Comparison of ENCODE assay signal across 8 cellular contexts in the genomic region with DNA sequence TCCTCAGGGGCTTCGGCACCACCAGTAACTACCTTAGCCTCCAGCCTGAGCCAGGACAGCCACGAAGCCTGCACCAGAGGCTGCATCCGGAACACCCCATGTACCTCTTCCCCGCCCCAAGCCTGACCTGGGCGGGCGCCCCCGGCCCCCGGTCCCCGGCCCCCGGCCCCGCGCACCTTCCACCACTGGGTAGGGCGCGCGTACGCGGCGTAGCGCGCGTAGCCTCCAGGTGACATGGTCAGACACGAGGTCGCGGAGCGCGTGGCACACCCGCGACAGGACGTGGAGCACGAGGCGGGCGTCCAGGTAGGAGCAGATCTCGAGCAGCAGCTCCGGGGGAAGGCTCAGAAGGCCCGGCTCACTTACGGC. TPM values are rescaled to one million over a fixed set of nuclear protein-coding genes. Genes with fewer than 3 reads are reported as not detected.
DNase-seq lines count a peak whose midpoint lies in the region; ATAC-seq and TF ChIP-seq lines count a peak whose summit lies in the region.

No MANE protein-coding gene starts in this region.

- peak overlapping the region; percentile 93 for H2AFZ ChIP-seq in IMR-90 (replicated peaks; ENCODE audit: low read length, poor library complexity)
- H2AFZ ChIP-seq in mammary epithelial cell (ENCODE audit: low read depth, low read length) = peak overlapping the region; percentile 94

- H4K8ac ChIP-seq in IMR-90 (ENCODE audit: low read depth in 2 of 2, low read length in 2 of 2) = peak overlapping the region; percentile 88 to 97; a peak in 2 of 4 replicates
- no peak overlapping the region for H4K8ac ChIP-seq in mesendoderm (ENCODE audit: low read depth, low read length)

- H3K9me1 ChIP-seq in IMR-90 (ENCODE audit: insufficient read depth, low read length) = no peaks in the 10 kb centered on the region; the same call in 1 of the 2 replicates

- H3K9ac ChIP-seq in IMR-90 (ENCODE audit: low read depth, low read length) = peak overlapping the region; percentile 64
- H3K9ac ChIP-seq in mammary epithelial cell (ENCODE audit: insufficient read depth, low read length) = peak overlapping the region; percentile 75
- H3K9ac ChIP-seq in mesendoderm (ENCODE audit: low read length) = peak overlapping the region; percentile 80

- H3K27me3 ChIP-seq in IMR-90 (ENCODE audit: control insufficient read depth, insufficient read depth, low read length) = no peaks in the 10 kb centered on the region
- H3K27me3 ChIP-seq in mammary epithelial cell (ENCODE audit: insufficient read depth, low read length) = no peaks in the 10 kb centered on the region
- H3K27me3 ChIP-seq in mesendoderm (ENCODE audit: insufficient read depth, low read length, poor library complexity) = no peaks in the 10 kb centered on the region

- no peak overlapping the region for H3K56ac ChIP-seq in IMR-90 (ENCODE audit: extremely low read depth, insufficient read depth, low read length)
- H3K56ac ChIP-seq in mesendoderm (ENCODE audit: low read length) = peak overlapping the region; percentile 88

- in situ Hi-C loops in IMR-90 (cut with MboI; ENCODE audit: low sequenced_read_pairs) = no loop called here
- in situ Hi-C loops in mammary epithelial cell (cut with MboI; ENCODE audit: low sequenced_read_pairs in 2 of 2) = no loop called here

- H2BK5ac ChIP-seq in IMR-90 (ENCODE audit: low read depth, low read length, poor library complexity, severe bottlenecking) (no peak overlapping the region), mesendoderm (ENCODE audit: low read length) (no peak overlapping the region)

- H3K23ac ChIP-seq in IMR-90 (ENCODE audit: low read depth, low read length) (no peak overlapping the region), mesendoderm (ENCODE audit: low read length) (peak overlapping the region; percentile 89)

- TF ChIP-seq CTCF in IMR-90 (conservative IDR thresholded peaks at IDR 0.05; ENCODE audit: low read depth, low read length) (no peak), mammary epithelial cell (conservative IDR thresholded peaks at IDR 0.05 in 1 of 2, IDR thresholded peaks at IDR 0.05 in 1 of 2; ENCODE audit: extremely low read depth in 1 of 2, insufficient read depth in 1 of 2, low read depth in 1 of 2, low read length in 2 of 2) (no peak)

- H4K5ac ChIP-seq in IMR-90 (ENCODE audit: low read depth, low read length) (no peak overlapping the region), mesendoderm (ENCODE audit: low read length) (no peak overlapping the region)

- H2BK120ac ChIP-seq in IMR-90 (ENCODE audit: low read depth, low read length) (no peak overlapping the region), mesendoderm (ENCODE audit: low read depth, low read length) (no peak overlapping the region)

- H3K4me1 ChIP-seq in IMR-90 (ENCODE audit: control insufficient read depth, insufficient read depth, low read length) = peaks cover 2% of the 10 kb centered on the region; the same call in 1 of the 2 replicates
- peaks cover 9% of the 10 kb centered on the region for H3K4me1 ChIP-seq in mammary epithelial cell (ENCODE audit: insufficient read depth, low read length)
- H3K4me1 ChIP-seq in mesendoderm (ENCODE audit: control insufficient read depth, low read depth, low read length) = no peaks in the 10 kb centered on the region

- BruUV-seq in IMR-90 (replicated peaks; lab: Mats Ljungman, UMichigan) (no TSS peak), mammary epithelial cell (replicated peaks; lab: Mats Ljungman, UMichigan) (no TSS peak)

- H3K27ac Mint-ChIP-seq in activated naive CD4-positive, alpha-beta T cell treated with anti-CD3 and anti-CD28 coated beads, Interleukin-2, amount 50 U/mL, for 24 hours = peak overlapping the region; percentile 91

- H3K9me3 ChIP-seq in IMR-90 (ENCODE audit: control insufficient read depth, insufficient read depth, low read length) = no peaks in the 10 kb centered on the region
- no peaks in the 10 kb centered on the region for H3K9me3 ChIP-seq in mammary epithelial cell (replicated peaks; ENCODE audit: insufficient read depth, low read length)

- TF ChIP-seq POLR2A in IMR-90 (IDR thresholded peaks at IDR 0.05; ENCODE audit: low read depth, low read length) = no peak

- intact Hi-C loops in IMR-90 (cut with micrococcal nuclease) (no loop called here), mammary epithelial cell (cut with micrococcal nuclease) (no loop called here)

- H2BK20ac ChIP-seq in IMR-90 (ENCODE audit: low read depth, low read length) = no peak overlapping the region

- no peaks in the 10 kb centered on the region for H3K27me3 Mint-ChIP-seq in activated naive CD4-positive, alpha-beta T cell treated with anti-CD3 and anti-CD28 coated beads, Interleukin-2, amount 50 U/mL, for 24 hours

- H3K4me3 Mint-ChIP-seq in activated naive CD4-positive, alpha-beta T cell treated with anti-CD3 and anti-CD28 coated beads, Interleukin-2, amount 50 U/mL, for 24 hours = peak overlapping the region; percentile 90

- H3K27ac ChIP-seq in IMR-90 (ENCODE audit: insufficient read depth, low read length) = peak overlapping the region; percentile 40; the same call in 1 of the 2 replicates
- peak overlapping the region; percentile 58 for H3K27ac ChIP-seq in mammary epithelial cell (ENCODE audit: insufficient read depth, low read depth, low read length)
- no peak overlapping the region for H3K27ac ChIP-seq in mesendoderm (ENCODE audit: low read depth, low read length)

- CTCF ChIA-PET in IMR-90 (lab: Yijun Ruan, JAX) (no interaction called here), mammary epithelial cell (lab: Charles Lee; ENCODE audit: low non-redundant PET) (no interaction called here)

- H3K4me1 Mint-ChIP-seq in activated naive CD4-positive, alpha-beta T cell treated with anti-CD3 and anti-CD28 coated beads, Interleukin-2, amount 50 U/mL, for 24 hours = peaks cover 13% of the 10 kb centered on the region

- POLR2A ChIA-PET in IMR-90 (lab: Charles Lee; ENCODE audit: unreplicated experiment) = interaction anchor here (0.6 to 0.8 kb wide), 2 partner anchors 11 to 85 kb away, joined by 3 to 6 read pairs; partner anchors contain the start of genes ZNF490 and ZNF791

- H3K36me3 ChIP-seq in IMR-90 (ENCODE audit: control insufficient read depth, insufficient read depth, low read length) = peaks cover 21% of the 10 kb centered on the region
- H3K36me3 ChIP-seq in mammary epithelial cell (ENCODE audit: insufficient read depth, low read length) = peaks cover 5% of the 10 kb centered on the region
- H3K36me3 ChIP-seq in mesendoderm (ENCODE audit: control insufficient read depth, insufficient read depth, low read length) = peaks cover under 1% of the 10 kb centered on the region

- H3K79me2 ChIP-seq in mammary epithelial cell (ENCODE audit: insufficient read depth, low read length) = peaks cover 20% of the 10 kb centered on the region
- H3K79me2 ChIP-seq in mesendoderm (ENCODE audit: control insufficient read depth, insufficient read depth, low read length) = no peaks in the 10 kb centered on the region

- no peak; the same call in 1 of the 2 replicates for ATAC-seq in IMR-90 (ENCODE audit: low read depth)

- DNase-seq in activated naive CD4-positive, alpha-beta T cell treated with anti-CD3 and anti-CD28 coated beads, Interleukin-2, amount 50 U/mL, for 16 hours = no peak
- no peak for DNase-seq in IMR-90
- DNase-seq in mammary epithelial cell = no peak
- no peak for DNase-seq in mesendoderm
- no peak for DNase-seq in GDM1 (lab: John Stamatoyannopoulos, UW)
- DNase-seq in activated CD4-positive, CD25-positive, alpha-beta regulatory T cell treated with anti-CD3 and anti-CD28 coated beads, Interleukin-2, amount 50 U/mL, for 72 hours = no peak
- DNase-seq in NCI-H524 treated with DMSO at 0.1 percent for 48 hours (lab: John Stamatoyannopoulos, UW) = no peak

- H3K9me3 Mint-ChIP-seq in activated naive CD4-positive, alpha-beta T cell treated with anti-CD3 and anti-CD28 coated beads, Interleukin-2, amount 50 U/mL, for 24 hours = no peaks in the 10 kb centered on the region

- H3K4me3 ChIP-seq in IMR-90 (ENCODE audit: insufficient read depth, low read depth, low read length) = peak overlapping the region; percentile 80
- H3K4me3 ChIP-seq in mammary epithelial cell (replicated peaks in 1 of 3; ENCODE audit: insufficient read depth in 1 of 3, low read depth in 2 of 3, low read length in 3 of 3) = peak overlapping the region; percentile 64 to 94 (median 68)
- peak overlapping the region; percentile 84 for H3K4me3 ChIP-seq in mesendoderm (ENCODE audit: low read length)

- peak overlapping the region; percentile 89 for H2AK9ac ChIP-seq in IMR-90 (replicated peaks; ENCODE audit: low read depth, low read length, poor library complexity)

- H3K79me1 ChIP-seq in IMR-90 (ENCODE audit: low read depth in 1 of 2, low read length in 2 of 2) (peaks cover 7 to 27% of the 10 kb centered on the region in 2 experiments), mesendoderm (ENCODE audit: low read length) (no peaks in the 10 kb centered on the region)

- H4K20me1 ChIP-seq in IMR-90 (ENCODE audit: insufficient read depth, low read length) = no peaks in the 10 kb centered on the region; the same call in 1 of the 2 replicates
- H4K20me1 ChIP-seq in mammary epithelial cell (ENCODE audit: insufficient read depth, low read length) = no peaks in the 10 kb centered on the region

- 4% methylated on average over 23 of the region's 36 CpGs; no CpG with 5 or more reads in 1 of the 2 experiments for WGBS in IMR-90 (ENCODE audit: extremely low coverage in 2 of 2, insufficient read length in 1 of 2), 2 experiments
- 0% methylated on average over 6 of the region's 36 CpGs for WGBS in mammary epithelial cell (ENCODE audit: low coverage, missing lambda C conversion rate)
- no CpG with 5 or more reads among the region's 36 CpGs for WGBS in mesendoderm (ENCODE audit: extremely low coverage, insufficient coverage, low lambda C conversion rate)

- dilution Hi-C loops in IMR-90 (cut with HindIII; ENCODE audit: low sequenced_read_pairs, unreplicated experiment) = no loop called here
- dilution Hi-C loops in mammary epithelial cell (cut with HindIII; ENCODE audit: low sequenced_read_pairs) = loop anchor here (5.0 to 10.0 kb wide), 2 partner anchors 49 to 141 kb away; partner anchors contain the start of gene MAST1

- peak overlapping the region; percentile 90 for H3K4me2 ChIP-seq in IMR-90 (ENCODE audit: low read depth, low read length)
- H3K4me2 ChIP-seq in mammary epithelial cell (ENCODE audit: insufficient read depth, low read depth, low read length) = peak overlapping the region; percentile 93
- H3K4me2 ChIP-seq in mesendoderm (ENCODE audit: low read length) = peak overlapping the region; percentile 85

- no peak overlapping the region; the same call in 1 of the 2 replicates for H4K91ac ChIP-seq in IMR-90 (ENCODE audit: insufficient read depth, low read depth, low read length)

- H3K14ac ChIP-seq in IMR-90 (replicated peaks; ENCODE audit: low read depth, low read length) = no peak overlapping the region

- H3K18ac ChIP-seq in IMR-90 (ENCODE audit: low read depth, low read length) = no peak overlapping the region
- H3K18ac ChIP-seq in mesendoderm (ENCODE audit: low read length) = no peak overlapping the region

- no peak overlapping the region for H2AK5ac ChIP-seq in IMR-90 (ENCODE audit: low read depth, low read length)
- no peak overlapping the region for H2AK5ac ChIP-seq in mesendoderm (ENCODE audit: low read length)

- no peak for TF ChIP-seq RAD21 in IMR-90 (IDR thresholded peaks at IDR 0.05; ENCODE audit: low read length)

- no peak overlapping the region for H2BK15ac ChIP-seq in IMR-90 (ENCODE audit: low read depth, low read length)
- no peak overlapping the region for H2BK15ac ChIP-seq in mesendoderm (replicated peaks; ENCODE audit: low read depth)

- H3K4ac ChIP-seq in IMR-90 (ENCODE audit: low read depth, low read length) (no peak overlapping the region), mesendoderm (ENCODE audit: low read depth, low read length) (no peak overlapping the region)

- H3K36me3 Mint-ChIP-seq in activated naive CD4-positive, alpha-beta T cell treated with anti-CD3 and anti-CD28 coated beads, Interleukin-2, amount 50 U/mL, for 24 hours = peaks cover 2% of the 10 kb centered on the region

RNA-seq across cellular contexts. Expression of gene FBXW9, which starts 0.5 kb away (rescaled TPM):
- 8.6 and 9.5 TPM in 2 replicates for total RNA-seq in IMR-90 (2012; rRNA removed)
- polyA plus RNA-seq in IMR-90 (2012; rRNA removed) = 14.2 and 14.4 TPM in 2 replicates
- polyA plus RNA-seq in IMR-90 (2012; cell fraction: cytosol; rRNA removed) = 8.1 and 16.5 TPM in 2 replicates
- 14.0 and 41.0 TPM in 2 replicates for polyA plus RNA-seq in IMR-90 (2012; cell fraction: nucleus; rRNA removed; ENCODE audit: low replicate concordance)
- 10 to 100 TPM; 13.7 to 14.8 TPM for total RNA-seq in mammary epithelial cell
- 14.4 TPM for polyA plus RNA-seq in mammary epithelial cell
- polyA minus RNA-seq in mammary epithelial cell = 6.5 TPM
- polyA plus RNA-seq in mesendoderm (2013, experiment 1 of 2) = 5.2 TPM
- 5.0 TPM for polyA plus RNA-seq in mesendoderm (2013, experiment 2 of 2)

RNA-seq across cellular contexts. Expression of gene GNG14, which starts 8.2 kb away (rescaled TPM):
- total RNA-seq in IMR-90 (2012; rRNA removed) = not detected in 2 replicates
- polyA plus RNA-seq in IMR-90 (2012; rRNA removed) = not detected in 2 replicates
- not detected in 2 replicates for polyA plus RNA-seq in IMR-90 (2012; cell fraction: cytosol; rRNA removed)
- not detected in 2 replicates for polyA plus RNA-seq in IMR-90 (2012; cell fraction: nucleus; rRNA removed; ENCODE audit: low replicate concordance)
- not detected for total RNA-seq in mammary epithelial cell
- polyA plus RNA-seq in mammary epithelial cell = not detected
- polyA minus RNA-seq in mammary epithelial cell = not detected
- not detected for polyA plus RNA-seq in mesendoderm (2013, experiment 1 of 2)
- polyA plus RNA-seq in mesendoderm (2013, experiment 2 of 2) = not detected

RNA-seq across cellular contexts. Expression of gene DHPS, which starts 14.3 kb away (rescaled TPM):
- 73.3 and 82.8 TPM in 2 replicates for total RNA-seq in IMR-90 (2012; rRNA removed)
- polyA plus RNA-seq in IMR-90 (2012; rRNA removed) = 85.0 and 88.6 TPM in 2 replicates
- polyA plus RNA-seq in IMR-90 (2012; cell fraction: cytosol; rRNA removed) = 101 and 107 TPM in 2 replicates
- 256 and 333 TPM in 2 replicates for polyA plus RNA-seq in IMR-90 (2012; cell fraction: nucleus; rRNA removed; ENCODE audit: low replicate concordance)
- 10 to 100 TPM; 46.5 to 73.8 TPM for total RNA-seq in mammary epithelial cell
- 69.0 TPM for polyA plus RNA-seq in mammary epithelial cell
- 86.4 TPM for polyA minus RNA-seq in mammary epithelial cell
- 55.1 TPM for polyA plus RNA-seq in mesendoderm (2013, experiment 1 of 2)
- polyA plus RNA-seq in mesendoderm (2013, experiment 2 of 2) = 50.3 TPM

RNA-seq across cellular contexts. Expression of gene TNPO2, which starts 27.8 kb away (rescaled TPM):
- total RNA-seq in IMR-90 (2012; rRNA removed) = 32.8 and 36.0 TPM in 2 replicates
- polyA plus RNA-seq in IMR-90 (2012; rRNA removed) = 77.2 and 82.3 TPM in 2 replicates
- 32.3 and 57.4 TPM in 2 replicates for polyA plus RNA-seq in IMR-90 (2012; cell fraction: cytosol; rRNA removed)
- polyA plus RNA-seq in IMR-90 (2012; cell fraction: nucleus; rRNA removed; ENCODE audit: low replicate concordance) = 265 and 496 TPM in 2 replicates
- total RNA-seq in mammary epithelial cell = 100 to 1,000 TPM in 1 of 2 donors, 10 to 100 TPM in 1; 73.0 to 104 TPM
- polyA plus RNA-seq in mammary epithelial cell = 118 TPM
- polyA minus RNA-seq in mammary epithelial cell = 185 TPM
- 56.3 TPM for polyA plus RNA-seq in mesendoderm (2013, experiment 1 of 2)
- polyA plus RNA-seq in mesendoderm (2013, experiment 2 of 2) = 56.2 TPM

RNA-seq across cellular contexts. Expression of gene WDR83, which starts 29.4 kb away (rescaled TPM):
- total RNA-seq in IMR-90 (2012; rRNA removed) = 5.3 and 5.9 TPM in 2 replicates
- 8.9 and 10.5 TPM in 2 replicates for polyA plus RNA-seq in IMR-90 (2012; rRNA removed)
- polyA plus RNA-seq in IMR-90 (2012; cell fraction: cytosol; rRNA removed) = 8.9 and 11.7 TPM in 2 replicates
- polyA plus RNA-seq in IMR-90 (2012; cell fraction: nucleus; rRNA removed; ENCODE audit: low replicate concordance) = 17.2 and 35.7 TPM in 2 replicates
- total RNA-seq in mammary epithelial cell = 1 to 10 TPM; 6.7 to 8.1 TPM
- polyA plus RNA-seq in mammary epithelial cell = 8.2 TPM
- polyA minus RNA-seq in mammary epithelial cell = 6.0 TPM
- 6.8 TPM for polyA plus RNA-seq in mesendoderm (2013, experiment 1 of 2)
- polyA plus RNA-seq in mesendoderm (2013, experiment 2 of 2) = 6.5 TPM
